ENCODE assay signal across 16 cellular contexts in genomic region chr20:59693587-59693986, GRCh38.
DNase-seq lines count a peak whose midpoint lies in the region; TF ChIP-seq lines count a peak whose summit lies in the region.
"Had no signal": no experiment of that assay in that cellular context is flagged by ENCODE, and none has a peak within 500 bp of the region (broad histone marks: within the 10 kb centered on the region; RNA-seq: fewer than 3 reads in every experiment).

No MANE protein-coding gene starts in this region.

- no peak overlapping the region for H2AFZ ChIP-seq in Karpas-422 (ENCODE audit: low read length)
- H2AFZ ChIP-seq: GM23338 had no signal

- H3K9me2 ChIP-seq in Karpas-422 (replicated peaks; ENCODE audit: insufficient read depth, low read length) = no peaks in the 10 kb centered on the region

- TF ChIP-seq CTCF in coronary artery (IDR thresholded peaks at IDR 0.05) (no peak), osteocyte (IDR thresholded peaks at IDR 0.05) (no peak)

- no peak overlapping the region for H3K4me3 Mint-ChIP-seq in osteocyte (ENCODE audit: unreplicated experiment)
- no peak overlapping the region for H3K4me3 Mint-ChIP-seq in activated CD4-positive, alpha-beta memory T cell treated with anti-CD3 and anti-CD28 coated beads for 36 hours
- H3K4me3 Mint-ChIP-seq: CD4-positive, alpha-beta T cell; CD8-positive, alpha-beta memory T cell; GM23338; H9 had no signal

- no peaks in the 10 kb centered on the region for H3K9me3 ChIP-seq in Karpas-422 (ENCODE audit: low read length)

- no peak overlapping the region for H3K9ac ChIP-seq in Karpas-422 (ENCODE audit: low read length)

- intact Hi-C loops in activated CD4-positive, alpha-beta memory T cell treated with anti-CD3 and anti-CD28 coated beads for 36 hours (cut with micrococcal nuclease) = no loop called here

- no peaks in the 10 kb centered on the region for H3K79me2 ChIP-seq in Karpas-422 (ENCODE audit: low read length)

- H3K4me1 Mint-ChIP-seq in osteocyte (ENCODE audit: unreplicated experiment) = no peaks in the 10 kb centered on the region
- H3K4me1 Mint-ChIP-seq in activated CD4-positive, alpha-beta memory T cell treated with anti-CD3 and anti-CD28 coated beads for 36 hours (ENCODE audit: low read depth) = no peaks in the 10 kb centered on the region
- H3K4me1 Mint-ChIP-seq: CD14-positive monocyte; CD8-positive, alpha-beta memory T cell; H9 had no signal

- H3K4me2 ChIP-seq in Karpas-422 (ENCODE audit: low read depth, low read length, poor library complexity, severe bottlenecking) = no peak overlapping the region
- H3K4me2 ChIP-seq: GM23338 had no signal

- no peaks in the 10 kb centered on the region for H3K4me1 ChIP-seq in Karpas-422 (ENCODE audit: low read length)

- H3K4me3 ChIP-seq in Karpas-422 (ENCODE audit: low read length) (no peak overlapping the region), coronary artery (no peak overlapping the region)
- H3K4me3 ChIP-seq: GM12878, GM23338 had no signal

- H3K36me3 ChIP-seq in Karpas-422 (ENCODE audit: insufficient read depth, low read length) = no peaks in the 10 kb centered on the region

- no peaks in the 10 kb centered on the region for H3K27me3 Mint-ChIP-seq in osteocyte (ENCODE audit: unreplicated experiment)
- peaks cover 6% of the 10 kb centered on the region for H3K27me3 Mint-ChIP-seq in activated CD4-positive, alpha-beta memory T cell treated with anti-CD3 and anti-CD28 coated beads for 36 hours

- DNase-seq in Karpas-422 (peak; percentile 6), coronary artery (ENCODE audit: low spot score) (peak; percentile 40), osteocyte (ENCODE audit: extremely low spot score, unreplicated experiment) (peak; percentile 54), NCI-H345 treated with DMSO at 0.1 percent for 48 hours (lab: John Stamatoyannopoulos, UW; ENCODE audit: unreplicated experiment) (no peak), NCI-H2171 treated with DMSO at 0.1 percent for 48 hours (lab: John Stamatoyannopoulos, UW) (no peak)
- DNase-seq in activated CD4-positive, alpha-beta memory T cell treated with anti-CD3 and anti-CD28 coated beads for 36 hours = no peak
- DNase-seq: CD4-positive, alpha-beta T cell; CD8-positive, alpha-beta memory T cell; DMS 273 treated with DMSO at 0.1 percent for 48 hours; DMS79; EL; GDM1; H9 had no signal

- no peaks in the 10 kb centered on the region for H3K27me3 ChIP-seq in Karpas-422 (ENCODE audit: low read length)

- no peaks in the 10 kb centered on the region for H3K36me3 Mint-ChIP-seq in osteocyte (ENCODE audit: unreplicated experiment)
- no peaks in the 10 kb centered on the region for H3K36me3 Mint-ChIP-seq in activated CD4-positive, alpha-beta memory T cell treated with anti-CD3 and anti-CD28 coated beads for 36 hours
- H3K36me3 Mint-ChIP-seq: CD14-positive monocyte; CD8-positive, alpha-beta memory T cell had no signal

- H3K27ac ChIP-seq in Karpas-422 (ENCODE audit: low read length) (no peak overlapping the region), coronary artery (no peak overlapping the region)

- CTCF ChIA-PET in activated CD4-positive, alpha-beta memory T cell treated with anti-CD3 and anti-CD28 coated beads for 36 hours (lab: Charles Lee) = no interaction called here

- H4K20me1 ChIP-seq in Karpas-422 (ENCODE audit: insufficient read depth, low read depth, low read length) = no peaks in the 10 kb centered on the region

- H3K9me3 Mint-ChIP-seq in osteocyte (ENCODE audit: unreplicated experiment) = peaks cover 1% of the 10 kb centered on the region
- no peaks in the 10 kb centered on the region for H3K9me3 Mint-ChIP-seq in activated CD4-positive, alpha-beta memory T cell treated with anti-CD3 and anti-CD28 coated beads for 36 hours
- H3K9me3 Mint-ChIP-seq: CD4-positive, alpha-beta T cell; GM23338 had no signal

- no peak overlapping the region for H3K27ac Mint-ChIP-seq in osteocyte (ENCODE audit: unreplicated experiment)
- no peak overlapping the region for H3K27ac Mint-ChIP-seq in activated CD4-positive, alpha-beta memory T cell treated with anti-CD3 and anti-CD28 coated beads for 36 hours
- H3K27ac Mint-ChIP-seq: CD14-positive monocyte; CD4-positive, alpha-beta T cell; CD8-positive, alpha-beta memory T cell; GM23338; H9 had no signal

- POLR2A ChIA-PET in activated CD4-positive, alpha-beta memory T cell treated with anti-CD3 and anti-CD28 coated beads for 36 hours (lab: Charles Lee) = no interaction called here

Comparison
In these comparisons a context has a peak if more than half of its experiments do, and no peak if none do; other contexts are left out.
1. DNase-seq: peak in Karpas-422 (single experiment), coronary artery (single experiment) and osteocyte (single experiment); none in NCI-H345 treated with DMSO at 0.1 percent for 48 hours (single experiment), NCI-H2171 treated with DMSO at 0.1 percent for 48 hours (single experiment) and activated CD4-positive, alpha-beta memory T cell treated with anti-CD3 and anti-CD28 coated beads for 36 hours (single experiment).